In the genomic region with DNA sequence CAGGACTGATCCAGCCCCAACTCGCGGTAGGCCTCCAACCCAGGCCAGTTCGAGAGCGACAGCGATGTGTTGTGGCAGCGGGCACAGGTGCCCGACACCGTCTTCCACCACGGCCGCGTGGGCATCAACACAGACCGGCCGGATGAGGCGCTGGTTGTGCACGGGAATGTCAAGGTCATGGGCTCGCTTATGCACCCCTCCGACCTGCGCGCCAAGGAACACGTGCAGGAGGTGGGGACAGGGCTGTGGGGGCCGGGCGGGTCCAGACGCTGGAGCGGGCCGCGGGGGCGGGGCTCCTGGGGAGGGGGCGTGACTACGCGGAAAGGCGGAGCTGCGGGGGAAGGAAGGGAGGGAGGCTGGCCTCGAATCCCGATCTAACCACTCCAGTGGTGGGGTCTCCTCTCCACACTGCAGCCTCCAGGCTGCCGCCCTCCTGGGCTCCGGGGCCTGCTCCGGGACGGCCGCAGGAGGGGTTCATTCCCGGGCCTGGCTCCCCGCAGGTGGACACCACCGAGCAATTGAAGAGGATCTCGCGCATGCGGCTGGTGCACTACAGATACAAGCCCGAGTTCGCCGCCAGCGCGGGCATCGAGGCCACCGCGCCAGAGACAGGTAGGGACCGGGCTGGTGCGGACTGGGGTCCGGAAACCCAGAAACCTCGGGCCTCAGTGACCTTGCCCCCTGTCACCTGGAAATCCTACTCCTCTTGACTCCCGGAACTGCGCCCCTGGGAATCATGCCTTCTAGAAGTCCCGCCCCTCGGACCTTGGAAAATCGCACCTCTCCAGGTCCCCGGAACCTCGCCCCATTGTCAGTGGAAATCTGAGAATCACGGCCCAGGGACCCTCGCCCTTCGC, we compare ENCODE assay signal across 9 cellular contexts. TPM values are rescaled to one million over a fixed set of nuclear protein-coding genes. Genes with fewer than 3 reads are reported as not detected.
DNase-seq lines count a peak whose midpoint lies in the region; ATAC-seq and TF ChIP-seq lines count a peak whose summit lies in the region.
"Had no signal": no experiment of that assay in that cellular context is flagged by ENCODE, and none has a peak within 500 bp of the region (broad histone marks: within the 10 kb centered on the region; RNA-seq: fewer than 3 reads in every experiment).

No MANE protein-coding gene starts in this region.

- H3K4me3 Mint-ChIP-seq in T-helper 1 cell treated with Interleukin-12 subunit alpha and Interleukin-12 subunit beta and Interleukin-4 antibody, amounts not matched to agents 30 μg/mL and 1 μg/mL, for 36 hours: peak overlapping the region; percentile 44

- no peak for TF ChIP-seq POLR2A in suprapubic skin (IDR thresholded peaks at IDR 0.05)

- no peak for TF ChIP-seq CTCF in mucosa of descending colon (IDR thresholded peaks at IDR 0.05)
- TF ChIP-seq CTCF in suprapubic skin (IDR thresholded peaks at IDR 0.05): no peak

- H3K27me3 ChIP-seq in suprapubic skin: no peaks in the 10 kb centered on the region

- no peaks in the 10 kb centered on the region for H3K36me3 ChIP-seq in mucosa of descending colon (ENCODE audit: low read depth)
- H3K36me3 ChIP-seq in suprapubic skin: no peaks in the 10 kb centered on the region

- no peaks in the 10 kb centered on the region for H3K36me3 Mint-ChIP-seq in T-helper 1 cell treated with Interleukin-12 subunit alpha and Interleukin-12 subunit beta and Interleukin-4 antibody, amounts not matched to agents 30 μg/mL and 1 μg/mL, for 36 hours (ENCODE audit: low read depth)

- H3K27ac Mint-ChIP-seq in T-helper 1 cell treated with Interleukin-12 subunit alpha and Interleukin-12 subunit beta and Interleukin-4 antibody, amounts not matched to agents 30 μg/mL and 1 μg/mL, for 36 hours: no peak overlapping the region

- H3K9me3 ChIP-seq in mucosa of descending colon: no peaks in the 10 kb centered on the region
- H3K9me3 ChIP-seq in suprapubic skin: no peaks in the 10 kb centered on the region

- H3K27me3 Mint-ChIP-seq in T-helper 1 cell treated with Interleukin-12 subunit alpha and Interleukin-12 subunit beta and Interleukin-4 antibody, amounts not matched to agents 30 μg/mL and 1 μg/mL, for 36 hours (ENCODE audit: low read depth): no peaks in the 10 kb centered on the region

- H3K4me1 Mint-ChIP-seq in T-helper 1 cell treated with Interleukin-12 subunit alpha and Interleukin-12 subunit beta and Interleukin-4 antibody, amounts not matched to agents 30 μg/mL and 1 μg/mL, for 36 hours (ENCODE audit: low read depth): peaks cover 11% of the 10 kb centered on the region

- peak; percentile 40 for DNase-seq in AG08395 (ENCODE audit: low spot score)
- peak; percentile 44 to 65 (median 65) for DNase-seq in mucosa of descending colon
- DNase-seq in suprapubic skin (ENCODE audit: low spot score in 2 of 2): no peak
- no peak for DNase-seq in HuH-7.5 (ENCODE audit: low spot score)

- ATAC-seq in mucosa of descending colon (peak; percentile 22), HG03135 (IDR thresholded peaks at IDR 0.05; ENCODE audit: unreplicated experiment) (no peak), HG02642 (IDR thresholded peaks at IDR 0.05; ENCODE audit: poor library complexity, unreplicated experiment) (no peak)

- H3K4me3 ChIP-seq in mucosa of descending colon (no peak overlapping the region), suprapubic skin (peak overlapping the region; percentile 41)

- intact Hi-C loops in mucosa of descending colon (cut with DNase I, micrococcal nuclease): no loop called here

- H3K27ac ChIP-seq in angular gyrus (ENCODE audit: low read depth, low read length): peak overlapping the region; percentile 22
- H3K27ac ChIP-seq in suprapubic skin: no peak overlapping the region
- H3K27ac ChIP-seq: C4-2B had no signal

- no peak for TF ChIP-seq EP300 in suprapubic skin (IDR thresholded peaks at IDR 0.05)

- 62% methylated on average over 17 of the region's 67 CpGs for WGBS in suprapubic skin

- no peaks in the 10 kb centered on the region for H3K4me1 ChIP-seq in mucosa of descending colon (ENCODE audit: low read depth)
- peaks cover 12% of the 10 kb centered on the region for H3K4me1 ChIP-seq in suprapubic skin

- H3K9me3 Mint-ChIP-seq in T-helper 1 cell treated with Interleukin-12 subunit alpha and Interleukin-12 subunit beta and Interleukin-4 antibody, amounts not matched to agents 30 μg/mL and 1 μg/mL, for 36 hours: no peaks in the 10 kb centered on the region

RNA-seq across cellular contexts. Expression of a gene that starts 14.9 kb away (rescaled TPM):
- total RNA-seq in mucosa of descending colon: 100 to 1,000 TPM in 1 of 3 donors, 10 to 100 TPM in 2; 56.1 to 107 (median 74.6) TPM
- total RNA-seq in suprapubic skin: 10 to 100 TPM; 29.7 to 44.8 (median 35.9) TPM

RNA-seq across cellular contexts. Expression of a gene that starts 15.2 kb away (rescaled TPM):
- total RNA-seq in mucosa of descending colon (10 to 100 TPM in 1 of 3 donors, 1 to 10 TPM in 2; 7.5 to 21.8 (median 8.1) TPM), suprapubic skin (10 to 100 TPM in 2 of 4 donors, 1 to 10 TPM in 2; 6.9 to 14.0 (median 9.2) TPM)

RNA-seq across cellular contexts. Expression of a gene that starts 25.0 kb away (rescaled TPM):
- total RNA-seq in mucosa of descending colon: 10 to 100 TPM in 2 of 3 donors, 1 to 10 TPM in 1; 7.8 to 15.6 (median 10.2) TPM
- total RNA-seq in suprapubic skin: 1 to 10 TPM in 1 of 4 donors, under 1 TPM in 3; 0.24 to 2.8 (median 0.83) TPM

RNA-seq across cellular contexts. Expression of a gene that starts 39.3 kb away (rescaled TPM):
- total RNA-seq in mucosa of descending colon: 10 to 100 TPM in 1 of 3 donors, 1 to 10 TPM in 2; 2.8 to 17.3 (median 7.3) TPM
- 10 to 100 TPM; 16.4 to 69.6 (median 46.6) TPM for total RNA-seq in suprapubic skin

RNA-seq across cellular contexts. Expression of a gene that starts 50.6 kb away (rescaled TPM):
- 10 to 100 TPM in 1 of 3 donors, 1 to 10 TPM in 2; 2.5 to 29.3 (median 8.6) TPM for total RNA-seq in mucosa of descending colon
- total RNA-seq in suprapubic skin: 100 to 1,000 TPM; 130 to 455 (median 327) TPM

Comparison
In these comparisons a context has a peak if more than half of its experiments do, and no peak if none do; other contexts are left out.
1. DNase-seq: peak in AG08395 (single experiment) and mucosa of descending colon (3 of 3); none in suprapubic skin (0 of 2) and HuH-7.5 (single experiment).